Comparison of ENCODE assay signal across 11 cellular contexts in genomic region chr1:100683448-100684349, GRCh38. TPM values are rescaled to one million over a fixed set of nuclear protein-coding genes. Genes with fewer than 3 reads are reported as not detected.
"Had no signal": no experiment of that assay in that cellular context is flagged by ENCODE, and none has a peak within 500 bp of the region (broad histone marks: within the 10 kb centered on the region; RNA-seq: fewer than 3 reads in every experiment).

No MANE protein-coding gene starts in this region.

- H3K4me3 ChIP-seq: testis, upper lobe of right lung had no signal

- H3K27me3 ChIP-seq: testis, upper lobe of right lung had no signal

- H3K36me3 ChIP-seq: upper lobe of right lung had no signal

- H3K4me1 ChIP-seq: testis, upper lobe of right lung had no signal

- H3K9me3 ChIP-seq: testis, upper lobe of right lung had no signal

- H3K4me3 Mint-ChIP-seq: activated naive CD8-positive, alpha-beta T cell treated with anti-CD3 and anti-CD28 coated beads, Interleukin-2, amount 10 ng/mL, durations not matched to agents 7 days and 5 days; stimulated activated naive CD8-positive, alpha-beta T cell treated with anti-CD3 and anti-CD28 coated beads, Interleukin-15, amount 100 ng/mL, for 72 hours; T-helper 17 cell had no signal

- H3K36me3 Mint-ChIP-seq: activated naive CD8-positive, alpha-beta T cell treated with anti-CD3 and anti-CD28 coated beads, Interleukin-2, amount 10 ng/mL, durations not matched to agents 7 days and 5 days had no signal

- H3K27ac Mint-ChIP-seq: activated naive CD8-positive, alpha-beta T cell treated with anti-CD3 and anti-CD28 coated beads, Interleukin-2, amount 10 ng/mL, durations not matched to agents 7 days and 5 days; T-helper 17 cell had no signal

- ATAC-seq: stimulated activated naive CD8-positive, alpha-beta T cell treated with anti-CD3 and anti-CD28 coated beads, Interleukin-15, amount 100 ng/mL, for 72 hours; T-helper 17 cell; upper lobe of right lung had no signal

- H3K4me1 Mint-ChIP-seq: stimulated activated naive CD8-positive, alpha-beta T cell treated with anti-CD3 and anti-CD28 coated beads, Interleukin-15, amount 100 ng/mL, for 72 hours; T-helper 17 cell had no signal

- FAIRE-seq: frontal cortex had no signal

- DNase-seq: activated CD4-positive, alpha-beta T cell treated with anti-CD3 and anti-CD28 coated beads for 1 hour; activated CD4-positive, alpha-beta T cell treated with anti-CD3 and anti-CD28 coated beads, Interleukin-2, amount 50 U/mL, for 48 hours; activated naive CD8-positive, alpha-beta T cell treated with anti-CD3 and anti-CD28 coated beads, Interleukin-2, amount 10 ng/mL, durations not matched to agents 7 days and 5 days; activated T-cell treated with anti-CD3 and anti-CD28 coated beads, Interleukin-2, amount 50 U/mL, for 48 hours; anterior cingulate cortex; stimulated activated CD4-positive, alpha-beta T cell treated with anti-CD3 and anti-CD28 coated beads, Interleukin-12 subunit alpha, Interleukin-12 subunit beta, amount 100 ng/mL, for 4 hours; stimulated activated naive CD8-positive, alpha-beta T cell treated with anti-CD3 and anti-CD28 coated beads, Interleukin-15, amount 100 ng/mL, for 72 hours; T-helper 17 cell; testis; upper lobe of right lung had no signal

- H3K27ac ChIP-seq: testis, upper lobe of right lung had no signal

RNA-seq across cellular contexts. Expression of gene VCAM1, which starts 35.8 kb away (rescaled TPM):
- total RNA-seq: T-helper 17 cell had no signal
